In the genomic region with DNA sequence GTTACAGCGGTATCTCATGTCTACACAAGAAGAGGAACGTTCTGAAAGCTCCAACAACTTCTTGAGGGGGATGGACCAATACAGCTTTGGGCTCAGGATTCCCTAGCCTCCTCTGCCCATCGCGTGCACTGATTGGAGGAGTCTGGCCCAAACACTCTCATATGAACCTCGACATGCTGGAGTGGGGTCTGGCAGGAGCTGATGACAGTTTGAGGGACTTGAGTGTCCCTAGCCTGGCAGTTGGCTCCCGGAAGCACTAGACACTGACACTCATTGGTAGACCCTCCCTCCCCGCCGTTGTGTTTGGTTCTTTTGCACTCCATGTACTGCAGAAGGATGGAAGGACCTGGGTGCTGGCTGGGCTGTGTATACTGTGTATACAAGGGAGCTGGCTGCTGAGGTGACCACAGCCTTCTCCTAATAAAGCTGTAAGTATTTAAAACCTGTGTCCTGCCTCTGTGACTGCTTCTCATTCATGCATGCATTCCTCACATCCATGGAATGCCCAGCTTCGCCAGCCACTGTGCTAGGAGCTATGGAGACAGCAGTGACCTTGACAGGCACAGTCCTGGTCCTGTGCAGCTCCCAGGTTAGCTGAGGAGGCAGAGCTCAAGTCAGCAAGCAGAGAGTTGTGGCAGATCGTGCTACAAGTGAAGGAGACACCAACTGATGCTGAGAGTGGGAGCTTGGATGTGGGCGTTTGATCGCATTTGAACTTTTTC, we compare ENCODE assay signal across 14 cellular contexts. TPM values are rescaled to one million over a fixed set of nuclear protein-coding genes. Genes with fewer than 3 reads are reported as not detected.
DNase-seq lines count a peak whose midpoint lies in the region; ATAC-seq and TF ChIP-seq lines count a peak whose summit lies in the region.
"Had no signal": no experiment of that assay in that cellular context is flagged by ENCODE, and none has a peak within 500 bp of the region (broad histone marks: within the 10 kb centered on the region; RNA-seq: fewer than 3 reads in every experiment).

No MANE protein-coding gene starts in this region.

- no peaks in the 10 kb centered on the region for H4K20me1 ChIP-seq in neural progenitor cell (ENCODE audit: low read depth)

- no peak overlapping the region for H3K9ac ChIP-seq in neural progenitor cell

- H3K4me1 Mint-ChIP-seq in neural progenitor cell, result peaks cover 7% of the 10 kb centered on the region

- no peak overlapping the region for H3K4me3 Mint-ChIP-seq in neural progenitor cell
- H3K4me3 Mint-ChIP-seq: activated naive CD4-positive, alpha-beta T cell treated with anti-CD3 and anti-CD28 coated beads for 36 hours had no signal

- peaks cover 2% of the 10 kb centered on the region for H3K27me3 Mint-ChIP-seq in neural progenitor cell (ENCODE audit: insufficient read depth, low read depth)

- no peaks in the 10 kb centered on the region for H3K79me2 ChIP-seq in neural progenitor cell (ENCODE audit: low read depth)

- H3K4me3 ChIP-seq in heart right ventricle, result no peak overlapping the region
- no peak overlapping the region for H3K4me3 ChIP-seq in neural progenitor cell
- no peak overlapping the region for H3K4me3 ChIP-seq in mucosa of descending colon

- H3K4me1 ChIP-seq in heart right ventricle (peaks cover 14 to 57% (median 52%) of the 10 kb centered on the region in 9 donors), neural progenitor cell (peaks cover 6% of the 10 kb centered on the region), mucosa of descending colon (ENCODE audit: low read depth) (no peaks in the 10 kb centered on the region)

- 59 to 71% methylated on average over 12 of the region's 12 CpGs for WGBS in heart right ventricle, 2 donors

- H3K4me2 ChIP-seq in neural progenitor cell, result no peak overlapping the region

- H3K9me3 ChIP-seq in heart right ventricle (no peaks in the 10 kb centered on the region), neural progenitor cell (ENCODE audit: low read depth) (no peaks in the 10 kb centered on the region), mucosa of descending colon (no peaks in the 10 kb centered on the region)

- TF ChIP-seq CTCF in heart right ventricle (IDR thresholded peaks at IDR 0.05) (no peak), neural progenitor cell (IDR thresholded peaks at IDR 0.05) (no peak), mucosa of descending colon (IDR thresholded peaks at IDR 0.05) (no peak)

- H2AFZ ChIP-seq in neural progenitor cell (replicated peaks), result no peak overlapping the region

- peak; percentile 62 for DNase-seq in AG08396 (ENCODE audit: low spot score)
- peak; percentile 42 to 57 for DNase-seq in heart right ventricle
- DNase-seq in neural progenitor cell (ENCODE audit: low spot score), result no peak
- no peak for DNase-seq in cerebellar nuclear complex (lab: John Stamatoyannopoulos, UW)
- no peak for DNase-seq in mucosa of descending colon
- DNase-seq: activated naive CD4-positive, alpha-beta T cell treated with anti-CD3 and anti-CD28 coated beads for 36 hours; cortex of kidney; NCI-H1092; NCI-H524 treated with DMSO at 0.1 percent for 48 hours; occipital lobe had no signal

- H3K27ac Mint-ChIP-seq in neural progenitor cell, result peak overlapping the region; percentile 67
- H3K27ac Mint-ChIP-seq: activated naive CD4-positive, alpha-beta T cell treated with anti-CD3 and anti-CD28 coated beads for 36 hours had no signal

- H3K36me3 Mint-ChIP-seq in neural progenitor cell, result no peaks in the 10 kb centered on the region

- H3K9me3 Mint-ChIP-seq in neural progenitor cell, result no peaks in the 10 kb centered on the region
- H3K9me3 Mint-ChIP-seq: activated naive CD4-positive, alpha-beta T cell treated with anti-CD3 and anti-CD28 coated beads for 36 hours had no signal

- H3K27me3 ChIP-seq in heart right ventricle, result no peaks in the 10 kb centered on the region
- no peaks in the 10 kb centered on the region for H3K27me3 ChIP-seq in neural progenitor cell

- H3K27ac ChIP-seq in heart right ventricle (peak overlapping the region; percentile 42 to 93 (median 82)), neural progenitor cell (no peak overlapping the region)

- peaks cover 0 to 46% (median 26%) of the 10 kb centered on the region in 9 donors for H3K36me3 ChIP-seq in heart right ventricle
- H3K36me3 ChIP-seq in neural progenitor cell, result no peaks in the 10 kb centered on the region
- no peaks in the 10 kb centered on the region for H3K36me3 ChIP-seq in mucosa of descending colon (ENCODE audit: low read depth)

- ATAC-seq in SK-N-SH treated with all-trans-retinoic acid at 6 μM for 48 hours, result peak; percentile 34
- peak; percentile 45 to 79 (median 63) for ATAC-seq in heart right ventricle
- no peak for ATAC-seq in HG03442 (IDR thresholded peaks at IDR 0.05; ENCODE audit: unreplicated experiment)
- no peak for ATAC-seq in mucosa of descending colon
- ATAC-seq in GM21737 (IDR thresholded peaks at IDR 0.05; ENCODE audit: unreplicated experiment), result no peak

- intact Hi-C loops in heart right ventricle (cut with DNase I), result loop anchor here in 3 of 10 donors (5.0 kb wide), 1 partner anchor 46 kb away; no protein-coding TSS in a partner anchor
- intact Hi-C loops in mucosa of descending colon (cut with DNase I, micrococcal nuclease), result no loop called here

- H3F3A ChIP-seq in neural progenitor cell (ENCODE audit: low read depth), result no peaks in the 10 kb centered on the region

TF ChIP-seq in SK-N-SH treated with all-trans-retinoic acid at 6 μM for 48 hours, 23 proteins besides CTCF, POLR2A, EP300 and RAD21 (continues in another document):
- TF ChIP-seq TCF4 (CRISPR knock-in tag; IDR thresholded peaks at IDR 0.05; ENCODE audit: borderline replicate concordance) (no peak), ZNF8 (CRISPR knock-in tag; IDR thresholded peaks at IDR 0.05) (no peak), BACH2 (CRISPR knock-in tag; IDR thresholded peaks at IDR 0.05; ENCODE audit: borderline replicate concordance) (no peak), TOX (CRISPR knock-in tag; IDR thresholded peaks at IDR 0.05; ENCODE audit: borderline replicate concordance) (no peak), GLIS3 (CRISPR knock-in tag; IDR thresholded peaks at IDR 0.05) (no peak), CREB5 (CRISPR knock-in tag; IDR thresholded peaks at IDR 0.05; ENCODE audit: low read depth) (no peak), ZC3H10 (CRISPR knock-in tag; IDR thresholded peaks at IDR 0.05) (no peak), ISL1 (CRISPR knock-in tag; IDR thresholded peaks at IDR 0.05) (no peak), RARB (CRISPR knock-in tag; IDR thresholded peaks at IDR 0.05) (no peak), ZNF565 (CRISPR knock-in tag; conservative IDR thresholded peaks at IDR 0.05; ENCODE audit: low read depth) (no peak), ZFP3 (CRISPR knock-in tag; IDR thresholded peaks at IDR 0.05) (no peak), SNAI2 (CRISPR knock-in tag; IDR thresholded peaks at IDR 0.05) (no peak), CSRNP3 (CRISPR knock-in tag; IDR thresholded peaks at IDR 0.05) (no peak)
- TF ChIP-seq, protein P1, sequence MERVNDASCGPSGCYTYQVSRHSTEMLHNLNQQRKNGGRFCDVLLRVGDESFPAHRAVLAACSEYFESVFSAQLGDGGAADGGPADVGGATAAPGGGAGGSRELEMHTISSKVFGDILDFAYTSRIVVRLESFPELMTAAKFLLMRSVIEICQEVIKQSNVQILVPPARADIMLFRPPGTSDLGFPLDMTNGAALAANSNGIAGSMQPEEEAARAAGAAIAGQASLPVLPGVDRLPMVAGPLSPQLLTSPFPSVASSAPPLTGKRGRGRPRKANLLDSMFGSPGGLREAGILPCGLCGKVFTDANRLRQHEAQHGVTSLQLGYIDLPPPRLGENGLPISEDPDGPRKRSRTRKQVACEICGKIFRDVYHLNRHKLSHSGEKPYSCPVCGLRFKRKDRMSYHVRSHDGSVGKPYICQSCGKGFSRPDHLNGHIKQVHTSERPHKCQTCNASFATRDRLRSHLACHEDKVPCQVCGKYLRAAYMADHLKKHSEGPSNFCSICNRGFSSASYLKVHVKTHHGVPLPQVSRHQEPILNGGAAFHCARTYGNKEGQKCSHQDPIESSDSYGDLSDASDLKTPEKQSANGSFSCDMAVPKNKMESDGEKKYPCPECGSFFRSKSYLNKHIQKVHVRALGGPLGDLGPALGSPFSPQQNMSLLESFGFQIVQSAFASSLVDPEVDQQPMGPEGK (CRISPR knock-in tag; IDR thresholded peaks at IDR 0.05; ENCODE audit: borderline replicate concordance), result no peak

RNA-seq across cellular contexts. Expression of gene ADAMTS15, which starts 27.9 kb away (rescaled TPM):
- total RNA-seq in heart right ventricle, result 10 to 100 TPM in 8 of 10 donors, 1 to 10 TPM in 2; 7.7 to 49.4 (median 14.2) TPM
- 10 to 100 TPM; 16.9 to 36.3 TPM for polyA plus RNA-seq in heart right ventricle
- 0.09 and 0.25 TPM in 2 replicates for total RNA-seq in neural progenitor cell (ENCODE audit: low replicate concordance)
- total RNA-seq in mucosa of descending colon, result 1 to 10 TPM; 1.8 to 7.8 (median 3.5) TPM
- total RNA-seq: activated naive CD4-positive, alpha-beta T cell treated with anti-CD3 and anti-CD28 coated beads for 36 hours had no signal

RNA-seq across cellular contexts. Expression of gene ADAMTS8, which starts 48.0 kb away (rescaled TPM):
- 1 to 10 TPM in 5 of 10 donors, under 1 TPM in 5; 0.28 to 2.6 (median 1.1) TPM for total RNA-seq in heart right ventricle
- 1 to 10 TPM in 1 of 2 donors, under 1 TPM in 1; 0.29 to 2.1 TPM for polyA plus RNA-seq in heart right ventricle
- not detected in 2 replicates for total RNA-seq in neural progenitor cell (ENCODE audit: low replicate concordance)
- 10 to 100 TPM in 1 of 3 donors, 1 to 10 TPM in 1, under 1 TPM in 1; 0.38 to 10.5 (median 2.6) TPM for total RNA-seq in mucosa of descending colon
- total RNA-seq: activated naive CD4-positive, alpha-beta T cell treated with anti-CD3 and anti-CD28 coated beads for 36 hours; kidney epithelial cell had no signal

Comparison
In these comparisons a context has a peak if more than half of its experiments do, and no peak if none do; other contexts are left out.
1. DNase-seq: peak in AG08396 (single experiment) and heart right ventricle (2 of 2); none in neural progenitor cell (single experiment), cerebellar nuclear complex (0 of 2) and mucosa of descending colon (0 of 3).
2. ATAC-seq: peak in SK-N-SH treated with all-trans-retinoic acid at 6 μM for 48 hours (single experiment) and heart right ventricle (8 of 8); none in HG03442 (single experiment), mucosa of descending colon (single experiment) and GM21737 (single experiment).